Comparison of ENCODE assay signal across 8 cellular contexts in the genomic region with DNA sequence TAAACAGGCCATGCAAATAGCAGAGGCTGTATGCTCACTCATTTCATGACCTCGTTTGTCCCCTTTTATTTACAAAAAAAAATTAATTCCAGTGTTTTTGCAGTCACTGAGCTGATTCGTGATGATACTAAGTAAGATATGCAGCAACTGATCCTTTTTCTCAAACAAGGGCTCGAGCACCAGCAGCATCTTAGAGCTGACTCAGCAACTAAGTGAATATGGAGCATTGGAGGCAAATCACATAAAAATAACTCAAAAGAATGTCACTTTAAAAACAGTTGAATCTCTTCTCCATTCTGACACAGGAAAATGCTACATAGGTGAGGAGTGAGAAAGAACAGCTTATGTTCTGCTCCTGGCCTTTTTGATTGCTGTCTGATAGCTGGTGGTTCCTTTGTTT.
"Had no signal": no experiment of that assay in that cellular context is flagged by ENCODE, and none has a peak within 500 bp of the region (broad histone marks: within the 10 kb centered on the region; RNA-seq: fewer than 3 reads in every experiment).

No MANE protein-coding gene starts in this region.

- H3K9me3 Mint-ChIP-seq: GM23338, HFFc6, IgD-negative memory B cell had no signal

- DNase-seq: H7, HFFc6, KG1 had no signal

- H3K27ac ChIP-seq: HL-60 had no signal

- ATAC-seq: GM23338, HCT116 had no signal

- H3K36me3 ChIP-seq: HAP-1 had no signal

- H3K36me3 Mint-ChIP-seq: IgD-negative memory B cell had no signal

- H3K4me1 Mint-ChIP-seq: IgD-negative memory B cell had no signal

- H3K4me1 ChIP-seq: HAP-1 had no signal

- H2AFZ ChIP-seq: GM23338 had no signal

- H3K9me3 ChIP-seq: HAP-1 had no signal

- H3K4me3 ChIP-seq: GM23338, HAP-1 had no signal

- H3K4me2 ChIP-seq: GM23338 had no signal

- H3K4me3 Mint-ChIP-seq: GM23338, HFFc6, IgD-negative memory B cell had no signal

- H3K27ac Mint-ChIP-seq: GM23338, HFFc6, IgD-negative memory B cell had no signal
